Comparison of ENCODE assay signal across 14 cellular contexts in genomic region chr20:25525857-25526256, GRCh38. TPM values are rescaled to one million over a fixed set of nuclear protein-coding genes. Genes with fewer than 3 reads are reported as not detected.
DNase-seq lines count a peak whose midpoint lies in the region; ATAC-seq, FAIRE-seq and TF ChIP-seq lines count a peak whose summit lies in the region.
"Had no signal": no experiment of that assay in that cellular context is flagged by ENCODE, and none has a peak within 500 bp of the region (broad histone marks: within the 10 kb centered on the region; RNA-seq: fewer than 3 reads in every experiment).

No MANE protein-coding gene starts in this region.

- peaks cover 6% of the 10 kb centered on the region for H4K20me1 ChIP-seq in HepG2 (ENCODE audit: insufficient read depth, low read length)

- no peaks in the 10 kb centered on the region for H3K36me3 ChIP-seq in brain microvascular endothelial cell (replicated peaks)
- peaks cover 14 to 32% of the 10 kb centered on the region in 2 experiments; a peak in 4 of 5 replicates for H3K36me3 ChIP-seq in HepG2 (replicated peaks in 1 of 2; ENCODE audit: control insufficient read depth in 1 of 2, insufficient read depth in 2 of 2, low read length in 2 of 2)

- TF ChIP-seq RAD21 in HepG2 (CRISPR knock-in tag; IDR thresholded peaks at IDR 0.05): no peak

- FAIRE-seq in HepG2 (lab: Jason Lieb, UNC): peak; percentile 95
- FAIRE-seq: endometrium had no signal

- no TSS peak for BruUV-seq in HepG2 (replicated peaks; lab: Mats Ljungman, UMichigan)

- DNase-seq in AG04449 (ENCODE audit: low read depth, low spot score) (peak; percentile 94), M059J (ENCODE audit: low read depth) (peak; percentile 98), brain microvascular endothelial cell (peak; percentile 97), HepG2 (ENCODE audit: low spot score) (peak; percentile 97), DMS 273 treated with DMSO at 0.1 percent for 48 hours (lab: John Stamatoyannopoulos, UW) (no peak), T-helper 17 cell (no peak)
- DNase-seq: C1 segment of cervical spinal cord; Karpas-422; stimulated activated naive CD4-positive, alpha-beta T cell treated with Interleukin-2 at 50 U/mL for 16 hours had no signal

- CTCF ChIA-PET in AG04449 (lab: Yijun Ruan, JAX): interaction anchor here (1.1 to 2.2 kb wide), 3 partner anchors 13 to 19 kb away, joined by 3 to 6 read pairs (median 4); no protein-coding TSS in a partner anchor
- CTCF ChIA-PET in HepG2 (lab: Yijun Ruan, JAX; ENCODE audit: low intra/inter-chr PET ratio, low total read pairs): no interaction called here

- H3K4me3 ChIP-seq in AG04449 (ENCODE audit: low read depth, low read length): no peak overlapping the region
- no peak overlapping the region for H3K4me3 ChIP-seq in brain microvascular endothelial cell (ENCODE audit: low read depth, low read length)
- no peak overlapping the region for H3K4me3 ChIP-seq in HepG2 (replicated peaks in 1 of 3; ENCODE audit: insufficient read depth in 1 of 3, low read depth in 2 of 3, low read length in 3 of 3)

- no peaks in the 10 kb centered on the region for H3K27me3 Mint-ChIP-seq in T-helper 17 cell

- H3K27ac ChIP-seq in brain microvascular endothelial cell (peak overlapping the region; percentile 86), HepG2 (ENCODE audit: extremely low read length, insufficient read depth, low read length) (peak overlapping the region; percentile 50)

- H3K27me3 ChIP-seq in brain microvascular endothelial cell (replicated peaks) (no peaks in the 10 kb centered on the region), HepG2 (ENCODE audit: control insufficient read depth in 1 of 2, insufficient read depth in 2 of 2, low read length in 2 of 2) (no peaks in the 10 kb centered on the region)

- no peaks in the 10 kb centered on the region for H3K9me3 ChIP-seq in HepG2 (ENCODE audit: low read length)
- no peaks in the 10 kb centered on the region for H3K9me3 ChIP-seq in T-helper 17 cell (ENCODE audit: control insufficient read depth, low read length, poor library complexity, severe bottlenecking)

- H3K79me2 ChIP-seq in HepG2 (ENCODE audit: insufficient read depth, low read length): peaks cover 25% of the 10 kb centered on the region

- H3K9ac ChIP-seq in HepG2 (ENCODE audit: insufficient read depth, low read depth, low read length): no peak overlapping the region

- peak overlapping the region; percentile 27; the same call in 1 of the 2 replicates for H3K4me2 ChIP-seq in HepG2 (ENCODE audit: low read depth, low read length)

- TF ChIP-seq CTCF in AG04449 (IDR thresholded peaks at IDR 0.05; ENCODE audit: insufficient read depth, low read length, missing control alignments) (no peak), brain microvascular endothelial cell (IDR thresholded peaks at IDR 0.05; ENCODE audit: low read depth, low read length, missing control alignments) (no peak), HepG2 (CRISPR knock-in tag; IDR thresholded peaks at IDR 0.05) (no peak)

- H3K36me3 Mint-ChIP-seq in T-helper 17 cell (ENCODE audit: low read depth): peaks cover 5% of the 10 kb centered on the region

- in situ Hi-C loops in brain microvascular endothelial cell (cut with HindIII; ENCODE audit: low pct_ligation_motif_present, low sequenced_read_pairs) (no loop called here), HepG2 (cut with HindIII; ENCODE audit: extremely low pct_ligation_motif_present, low pct_unique_long_range_greater_than_20kb) (no loop called here)

- no peak overlapping the region for H3K27ac Mint-ChIP-seq in T-helper 17 cell
- H3K27ac Mint-ChIP-seq: activated T-helper 1 cell treated with anti-CD3 and anti-CD28 coated beads, Interleukin-12 subunit alpha, Interleukin-12 subunit beta, Interleukin-2, Interleukin-4 antibody, amounts not matched to agents 30 ng/mL and 10 ng/mL and 1 ng/mL, durations not matched to agents 14 hours and 24 hours and 36 hours; WTC11 had no signal

- no peak overlapping the region for H2AFZ ChIP-seq in HepG2 (ENCODE audit: low read length)

- WGBS in HepG2 (ENCODE audit: low lambda C conversion rate): 5% methylated on average over 2 of the region's 2 CpGs

- peak; percentile 98 for ATAC-seq in HepG2
- no peak for ATAC-seq in GM19463 (IDR thresholded peaks at IDR 0.05; ENCODE audit: unreplicated experiment)
- no peak for ATAC-seq in GM21576 (IDR thresholded peaks at IDR 0.05; ENCODE audit: unreplicated experiment)
- no peak for ATAC-seq in T-helper 17 cell
- ATAC-seq: WTC11 had no signal

- no peak for TF ChIP-seq POLR2A in HepG2 (IDR thresholded peaks at IDR 0.05; ENCODE audit: insufficient read depth in 1 of 2, low read depth in 2 of 2, low read length in 2 of 2)

- no peaks in the 10 kb centered on the region for H3K4me1 Mint-ChIP-seq in T-helper 17 cell
- H3K4me1 Mint-ChIP-seq: WTC11 had no signal

- H3K4me1 ChIP-seq in HepG2 (ENCODE audit: insufficient read depth, low read length): peaks cover 44% of the 10 kb centered on the region

- intact Hi-C loops in HepG2 (cut with micrococcal nuclease; ENCODE audit: unreplicated experiment): loop anchor here (1.0 to 10.0 kb wide), 2 partner anchors 18 to 149 kb away; no protein-coding TSS in a partner anchor

- POLR2A ChIA-PET in AG04449 (lab: Yijun Ruan, JAX): no interaction called here
- POLR2A ChIA-PET in HepG2 (lab: Yijun Ruan, JAX): interaction anchor here (0.6 to 2.8 kb wide), 13 partner anchors 11 to 184 kb away, joined by 3 to 36 read pairs (median 3); partner anchors contain the start of gene NINL

- H3K4me3 Mint-ChIP-seq in T-helper 17 cell: no peak overlapping the region
- H3K4me3 Mint-ChIP-seq: activated T-helper 1 cell treated with anti-CD3 and anti-CD28 coated beads, Interleukin-12 subunit alpha, Interleukin-12 subunit beta, Interleukin-2, Interleukin-4 antibody, amounts not matched to agents 30 ng/mL and 10 ng/mL and 1 ng/mL, durations not matched to agents 14 hours and 24 hours and 36 hours; WTC11 had no signal

- TF ChIP-seq EP300 in HepG2 (IDR thresholded peaks at IDR 0.05; ENCODE audit: low read depth in 2 of 2, low read length in 2 of 2) (peak; percentile 29 to 76; a peak in 2 of 4 replicates), HepG2 (CRISPR knock-in tag; IDR thresholded peaks at IDR 0.05; ENCODE audit: borderline replicate concordance) (no peak)

TF ChIP-seq in HepG2, 621 proteins besides CTCF, POLR2A, EP300 and RAD21 (continues in another document):
- TF ChIP-seq SATB2 (CRISPR knock-in tag; IDR thresholded peaks at IDR 0.05): no peak
- no peak for TF ChIP-seq TRIM22 (IDR thresholded peaks at IDR 0.05)
- no peak for TF ChIP-seq MTERF4 (CRISPR knock-in tag; IDR thresholded peaks at IDR 0.05)
- no peak for TF ChIP-seq ZNF468 (CRISPR knock-in tag; IDR thresholded peaks at IDR 0.05)

RNA-seq across cellular contexts. Expression of gene NINL, which starts 59.5 kb away (rescaled TPM):
- 5.1 and 9.6 TPM in 2 replicates for total RNA-seq in M059J (2014; rRNA removed; shearing (Covaris generic))
- 23.3 and 34.3 TPM in 2 replicates for total RNA-seq in HepG2 (2016; rRNA removed; fragmentation: Illumina TruSeq; extraction: Trizol)
- 7.4 and 10.8 TPM in 2 replicates for total RNA-seq in HepG2 (2016; cell fraction: cytosol; rRNA removed; fragmentation: Illumina TruSeq; extraction: Trizol; ENCODE audit: low read depth)
- 20.1 and 34.4 TPM in 2 replicates for total RNA-seq in HepG2 (2016; cell fraction: insoluble cytoplasmic fraction; rRNA removed; fragmentation: Illumina TruSeq; extraction: Trizol)
- 11.6 and 15.7 TPM in 2 replicates for total RNA-seq in HepG2 (2016; cell fraction: membrane; rRNA removed; fragmentation: Illumina TruSeq; extraction: Trizol)
- total RNA-seq in HepG2 (2016; cell fraction: nucleus; rRNA removed; fragmentation: Illumina TruSeq; extraction: Trizol): 37.4 and 38.1 TPM in 2 replicates
- 32.3 and 34.6 TPM in 2 replicates for polyA plus RNA-seq in HepG2 (2011; rRNA removed)
- polyA plus RNA-seq in HepG2 (2011; cell fraction: cytosol; rRNA removed): 24.8 and 25.8 TPM in 2 replicates
- 114 and 118 TPM in 2 replicates for polyA plus RNA-seq in HepG2 (2011; cell fraction: nucleus; rRNA removed)
- polyA plus RNA-seq in HepG2 (2012): 38.7 and 42.0 TPM in 2 replicates
- 3.0 and 3.7 TPM in 2 replicates for polyA plus RNA-seq in HepG2 (2016; cell fraction: cytosol; fragmentation: Illumina TruSeq; extraction: Trizol; ENCODE audit: low read depth)
- 19.3 and 24.8 TPM in 2 replicates for polyA plus RNA-seq in HepG2 (2016; cell fraction: insoluble cytoplasmic fraction; fragmentation: Illumina TruSeq; extraction: Trizol; ENCODE audit: low read depth)
- polyA plus RNA-seq in HepG2 (2016; cell fraction: membrane; fragmentation: Illumina TruSeq; extraction: Trizol; ENCODE audit: low read depth): 8.1 TPM in 2 replicates
- polyA plus RNA-seq in HepG2 (2016; cell fraction: nucleus; fragmentation: Illumina TruSeq; extraction: Trizol; ENCODE audit: insufficient read depth, low read depth): 90.8 and 96.3 TPM in 2 replicates
- polyA minus RNA-seq in HepG2 (2011; rRNA and poly(A)+ RNA removed; ENCODE audit: low replicate concordance): 1.7 and 32.6 TPM in 2 replicates
- polyA minus RNA-seq in HepG2 (2011; cell fraction: cytosol; rRNA and poly(A)+ RNA removed): 6.9 and 8.0 TPM in 2 replicates
- polyA minus RNA-seq in HepG2 (2011; cell fraction: nucleus; rRNA and poly(A)+ RNA removed): 46.9 and 49.6 TPM in 2 replicates
- 1 to 10 TPM; 1.1 to 5.0 TPM for total RNA-seq in T-helper 17 cell

Comparison
In these comparisons a context has a peak if more than half of its experiments do, and no peak if none do; other contexts are left out.
1. DNase-seq: peak in AG04449 (single experiment), M059J (single experiment), brain microvascular endothelial cell (single experiment) and HepG2 (single experiment); none in DMS 273 treated with DMSO at 0.1 percent for 48 hours (single experiment) and T-helper 17 cell (0 of 3).